In the genomic region with DNA sequence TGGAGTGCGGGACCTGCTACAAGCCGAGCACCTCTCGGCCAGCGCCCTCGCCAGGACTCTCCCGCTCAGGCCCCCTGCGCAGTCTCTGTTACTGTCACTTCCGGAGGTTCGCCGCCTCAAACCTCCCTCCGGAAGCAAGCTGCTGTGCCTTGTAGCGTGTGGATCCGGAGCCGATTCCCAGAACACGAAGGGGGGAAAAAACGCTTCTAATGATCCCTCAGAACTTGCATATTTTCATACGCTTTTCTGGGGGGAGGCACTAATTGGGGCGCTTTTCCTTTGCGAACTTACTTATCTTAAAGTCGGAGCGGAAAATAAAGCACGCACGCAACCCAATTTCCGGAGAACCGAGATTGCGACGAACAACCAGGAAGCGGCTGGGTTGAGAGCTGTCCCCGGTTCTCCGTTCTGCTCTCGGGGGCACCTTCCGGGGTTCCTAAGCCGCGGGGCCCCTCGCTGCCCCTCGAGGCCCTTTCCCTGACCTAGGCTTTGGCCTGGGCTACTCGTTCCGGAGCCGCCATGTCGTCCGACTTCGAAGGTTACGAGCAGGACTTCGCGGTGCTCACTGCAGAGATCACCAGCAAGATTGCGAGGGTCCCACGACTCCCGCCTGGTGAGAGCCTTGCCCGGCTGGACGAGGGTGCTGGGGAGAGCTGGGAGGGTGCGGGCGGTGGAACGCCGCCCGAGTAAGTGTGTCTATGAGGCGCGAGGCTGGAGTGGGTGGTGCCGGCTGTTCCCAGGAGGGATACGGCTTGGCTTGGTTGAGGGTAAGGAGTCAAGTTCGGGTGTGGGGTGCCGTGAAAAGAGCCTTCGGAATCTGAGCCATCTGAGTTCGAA, we compare ENCODE assay signal across 8 cellular contexts. TPM values are rescaled to one million over a fixed set of nuclear protein-coding genes. Genes with fewer than 3 reads are reported as not detected.
DNase-seq lines count a peak whose midpoint lies in the region; ATAC-seq and TF ChIP-seq lines count a peak whose summit lies in the region.

A gene (plus strand): TSS at position 361 of the 837 bp plus-strand sequence. CDS start 159 bp downstream, at position 520.
A gene with protein sequence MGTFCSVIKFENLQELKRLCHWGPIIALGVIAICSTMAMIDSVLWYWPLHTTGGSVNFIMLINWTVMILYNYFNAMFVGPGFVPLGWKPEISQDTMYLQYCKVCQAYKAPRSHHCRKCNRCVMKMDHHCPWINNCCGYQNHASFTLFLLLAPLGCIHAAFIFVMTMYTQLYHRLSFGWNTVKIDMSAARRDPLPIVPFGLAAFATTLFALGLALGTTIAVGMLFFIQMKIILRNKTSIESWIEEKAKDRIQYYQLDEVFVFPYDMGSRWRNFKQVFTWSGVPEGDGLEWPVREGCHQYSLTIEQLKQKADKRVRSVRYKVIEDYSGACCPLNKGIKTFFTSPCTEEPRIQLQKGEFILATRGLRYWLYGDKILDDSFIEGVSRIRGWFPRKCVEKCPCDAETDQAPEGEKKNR (minus strand): TSS at position 60 of the 837 bp plus-strand sequence. CDS start 1,478 bp downstream, outside the sequence.

- DNase-seq in NCI-H526 (lab: John Stamatoyannopoulos, UW) (peak; percentile 39 to 74), dermis microvascular lymphatic vessel endothelial cell (ENCODE audit: low read depth in 2 of 2) (peak; percentile 82 to 86), right lobe of liver (peak; percentile 85 to 90 (median 88))
- DNase-seq in activated CD4-positive, alpha-beta T cell treated with anti-CD3 and anti-CD28 coated beads, Interleukin-2, amount 50 U/mL, for 4 hours = peak; percentile 74 to 75
- DNase-seq in stimulated activated CD4-positive, alpha-beta T cell treated with anti-CD3 and anti-CD28 coated beads, Interleukin-4, amount 100 ng/mL, for 48 hours (ENCODE audit: low read depth in 2 of 2) = peak; percentile 70 to 81

- peaks cover 38 to 58% (median 50%) of the 10 kb centered on the region in 11 experiments for H3K36me3 ChIP-seq in BLaER1 treated with 17β-estradiol and CSF1 and Interleukin-3, amounts not matched to agents 10 nM and 100 nM
- peaks cover 0 to 20% (median 3%) of the 10 kb centered on the region in 4 donors for H3K36me3 ChIP-seq in right lobe of liver

- no peaks in the 10 kb centered on the region for H3K27me3 ChIP-seq in BLaER1 treated with 17β-estradiol and CSF1 and Interleukin-3, amounts not matched to agents 10 nM and 100 nM
- no peaks in the 10 kb centered on the region for H3K27me3 ChIP-seq in right lobe of liver

- intact Hi-C loops in right lobe of liver (cut with DNase I) = no loop called here

- H4K20me1 ChIP-seq in BLaER1 treated with 17β-estradiol and CSF1 and Interleukin-3, amounts not matched to agents 10 nM and 100 nM = peaks cover 0 to 45% (median 32%) of the 10 kb centered on the region in 11 experiments; a peak in 17 of 22 replicates

- H3K27ac ChIP-seq in BLaER1 treated with 17β-estradiol and CSF1 and Interleukin-3, amounts not matched to agents 10 nM and 100 nM = peak within 1 kb of the TSS; percentile 92 to 99 (median 97)
- H3K27ac ChIP-seq in right lobe of liver = peak within 1 kb of the TSS; percentile 81 to 85 (median 83)

- peak; percentile 4 to 27 (median 18) for TF ChIP-seq CTCF in right lobe of liver (IDR thresholded peaks at IDR 0.05)

- WGBS in right lobe of liver (ENCODE audit: insufficient coverage, low coverage, low lambda C conversion rate, missing lambda C conversion rate) = under 1% methylated on average over 57 of the region's 63 CpGs

- H3K4me2 ChIP-seq in BLaER1 treated with 17β-estradiol and CSF1 and Interleukin-3, amounts not matched to agents 10 nM and 100 nM = peak within 1 kb of the TSS; percentile 79 to 96 (median 93)

- peaks cover 35 to 56% (median 40%) of the 10 kb centered on the region in 10 experiments for H3K4me1 ChIP-seq in BLaER1 treated with 17β-estradiol and CSF1 and Interleukin-3, amounts not matched to agents 10 nM and 100 nM
- H3K4me1 ChIP-seq in right lobe of liver = peaks cover 0 to 21% (median 9%) of the 10 kb centered on the region in 4 donors

- TF ChIP-seq POLR2A in GM19193 (IDR thresholded peaks at IDR 0.05; ENCODE audit: extremely low read depth, insufficient read depth, insufficient read length) = peak; percentile 94
- peak; percentile 59 for TF ChIP-seq POLR2A in right lobe of liver (IDR thresholded peaks at IDR 0.05)

- H3K9me3 ChIP-seq in BLaER1 treated with 17β-estradiol and CSF1 and Interleukin-3, amounts not matched to agents 10 nM and 100 nM (replicated peaks in 1 of 11) = no peaks in the 10 kb centered on the region
- H3K9me3 ChIP-seq in right lobe of liver = no peaks in the 10 kb centered on the region

- peak within 1 kb of the TSS; percentile 89 to 97 (median 95) for H3K9ac ChIP-seq in BLaER1 treated with 17β-estradiol and CSF1 and Interleukin-3, amounts not matched to agents 10 nM and 100 nM

- H3K4me3 ChIP-seq in BLaER1 treated with 17β-estradiol and CSF1 and Interleukin-3, amounts not matched to agents 10 nM and 100 nM = peak within 1 kb of the TSS; percentile 82 to 100 (median 94)
- peak within 1 kb of the TSS; percentile 83 to 88 (median 87) for H3K4me3 ChIP-seq in right lobe of liver

- ATAC-seq in HG03439 (IDR thresholded peaks at IDR 0.05; ENCODE audit: unreplicated experiment) = peak; percentile 93
- peak; percentile 98 to 99 (median 98) for ATAC-seq in right lobe of liver

RNA-seq across cellular contexts. Expression of the first gene that starts in this region (rescaled TPM):
- total RNA-seq in dermis microvascular lymphatic vessel endothelial cell = 13.6 and 16.8 TPM in 2 replicates
- 10 to 100 TPM; 11.2 to 26.2 (median 12.3) TPM for total RNA-seq in right lobe of liver

RNA-seq across cellular contexts. Expression of the second gene that starts in this region (rescaled TPM):
- total RNA-seq in dermis microvascular lymphatic vessel endothelial cell = 20.5 and 22.7 TPM in 2 replicates
- total RNA-seq in right lobe of liver = 10 to 100 TPM; 12.2 to 23.0 (median 16.0) TPM

Comparison
In these comparisons a context has a peak if more than half of its experiments do, and no peak if none do; other contexts are left out.
1. Peak in every context shown above with its lines: DNase-seq, ATAC-seq, H3K4me3 ChIP-seq and H3K27ac ChIP-seq.